In genomic region chr1:101330427-101331130, GRCh38 we compare ENCODE assay signal across 23 cellular contexts.
"Had no signal": no experiment of that assay in that cellular context is flagged by ENCODE, and none has a peak within 500 bp of the region (broad histone marks: within the 10 kb centered on the region; RNA-seq: fewer than 3 reads in every experiment).

No MANE protein-coding gene starts in this region.

- H3K9ac ChIP-seq: parathyroid adenoma had no signal

- H3K9me3 ChIP-seq: gastroesophageal sphincter, heart left ventricle, left ventricle myocardium inferior, upper lobe of left lung had no signal

- H3K27ac ChIP-seq: coronary artery, gastroesophageal sphincter, heart left ventricle, left ventricle myocardium inferior, parathyroid adenoma, SK-N-MC, upper lobe of left lung had no signal

- H3K4me1 Mint-ChIP-seq: endodermal cell, T-helper 17 cell had no signal

- H3K4me3 Mint-ChIP-seq: activated CD4-positive, alpha-beta memory T cell treated with anti-CD3 and anti-CD28 coated beads, Interleukin-2, amount 10 ng/mL, durations not matched to agents 7 days and 5 days; activated naive CD8-positive, alpha-beta T cell; endodermal cell; nephron progenitor cell; T-helper 17 cell had no signal

- H3K4me1 ChIP-seq: gastroesophageal sphincter, heart left ventricle, left ventricle myocardium inferior, parathyroid adenoma, upper lobe of left lung had no signal

- H3K79me2 ChIP-seq: parathyroid adenoma had no signal

- DNase-seq: activated CD4-positive, alpha-beta memory T cell treated with anti-CD3 and anti-CD28 coated beads, Interleukin-2, amount 10 ng/mL, durations not matched to agents 7 days and 5 days; activated CD4-positive, alpha-beta T cell treated with anti-CD3 and anti-CD28 coated beads for 4 hours; activated CD4-positive, CD25-positive, alpha-beta regulatory T cell; activated gamma-delta T cell treated with Interleukin-2 at 50 U/mL for 16 hours; cerebellar nuclear complex; endodermal cell; heart left ventricle; left ventricle myocardium inferior; midbrain; nephron progenitor cell; small intestine; stimulated activated CD8-positive, alpha-beta memory T cell treated with anti-CD3 and anti-CD28 coated beads, Interleukin-4, amount 100 ng/mL, for 48 hours; stimulated activated naive CD4-positive, alpha-beta T cell; SW 1271; T-helper 17 cell; upper lobe of left lung had no signal

- H3K36me3 ChIP-seq: gastroesophageal sphincter, heart left ventricle, left ventricle myocardium inferior, upper lobe of left lung had no signal

- H2AFZ ChIP-seq: parathyroid adenoma had no signal

- H3K9me3 Mint-ChIP-seq: activated CD4-positive, alpha-beta memory T cell treated with anti-CD3 and anti-CD28 coated beads, Interleukin-2, amount 10 ng/mL, durations not matched to agents 7 days and 5 days; endodermal cell had no signal

- ATAC-seq: gastroesophageal sphincter, heart left ventricle, sciatic nerve, T-helper 17 cell had no signal

- H3K27me3 ChIP-seq: gastroesophageal sphincter, heart left ventricle, upper lobe of left lung had no signal

- H3K4me3 ChIP-seq: coronary artery, gastroesophageal sphincter, heart left ventricle, left ventricle myocardium inferior, SK-N-MC, upper lobe of left lung had no signal

- H3K27ac Mint-ChIP-seq: activated CD4-positive, alpha-beta memory T cell treated with anti-CD3 and anti-CD28 coated beads, Interleukin-2, amount 10 ng/mL, durations not matched to agents 7 days and 5 days; activated naive CD8-positive, alpha-beta T cell; endodermal cell; nephron progenitor cell; T-helper 17 cell had no signal

- FAIRE-seq: keratinocyte, small intestine had no signal

- H3K27me3 Mint-ChIP-seq: activated naive CD8-positive, alpha-beta T cell had no signal
